In the genomic region with DNA sequence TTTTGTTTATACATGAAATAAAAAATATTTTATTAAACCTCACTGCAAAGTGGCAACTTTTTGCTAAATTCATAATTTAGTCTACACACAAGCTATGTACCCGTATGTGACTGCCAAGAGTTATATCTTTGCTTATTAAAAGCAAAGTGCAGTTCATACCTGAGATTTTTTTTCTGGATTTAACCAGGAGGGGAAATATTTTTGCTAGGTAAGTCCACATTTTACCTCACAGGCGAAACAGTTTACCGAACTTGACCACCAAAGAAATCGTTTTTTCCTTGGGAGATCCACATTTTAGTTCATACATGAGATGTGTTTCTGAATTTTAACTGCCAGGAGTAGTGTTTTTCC, we compare ENCODE assay signal across 8 cellular contexts. TPM values are rescaled to one million over a fixed set of nuclear protein-coding genes. Genes with fewer than 3 reads are reported as not detected.
DNase-seq lines count a peak whose midpoint lies in the region; ATAC-seq and TF ChIP-seq lines count a peak whose summit lies in the region.

No MANE protein-coding gene starts in this region.

- 0 out of 2 replicates have a peak, but pooled peaks cover 2% of the 10 kb centered on the region for H3K4me1 ChIP-seq in H9 (ENCODE audit: insufficient read depth, low read length)
- H3K4me1 ChIP-seq in skeletal muscle satellite cell (ENCODE audit: control insufficient read depth, insufficient read depth, low read length), result peaks cover 43% of the 10 kb centered on the region

- peaks cover 24% of the 10 kb centered on the region; the same call in 1 of the 2 replicates for H3K79me2 ChIP-seq in H9 (ENCODE audit: insufficient read depth, low read length)

- H3K27me3 ChIP-seq in H9 (ENCODE audit: insufficient read depth, low read length) (no peaks in the 10 kb centered on the region), skeletal muscle satellite cell (ENCODE audit: control insufficient read depth, insufficient read depth, low read length) (no peaks in the 10 kb centered on the region)

- peaks cover 8% of the 10 kb centered on the region for H3K27me3 Mint-ChIP-seq in H9 (ENCODE audit: low read depth)
- no peaks in the 10 kb centered on the region for H3K27me3 Mint-ChIP-seq in T-helper 17 cell
- peaks cover 10% of the 10 kb centered on the region for H3K27me3 Mint-ChIP-seq in glutamatergic neuron (ENCODE audit: unreplicated experiment)

- H3K4me1 Mint-ChIP-seq in H9, result peaks cover 11 to 24% of the 10 kb centered on the region in 2 experiments
- peaks cover 22% of the 10 kb centered on the region for H3K4me1 Mint-ChIP-seq in T-helper 17 cell
- H3K4me1 Mint-ChIP-seq in glutamatergic neuron (ENCODE audit: low read depth, unreplicated experiment), result peaks cover 7% of the 10 kb centered on the region

- TF ChIP-seq CTCF in H9 (conservative IDR thresholded peaks at IDR 0.05), result no peak
- TF ChIP-seq CTCF in glutamatergic neuron (IDR thresholded peaks at IDR 0.05; ENCODE audit: partially characterized antibody, unreplicated experiment), result no peak

- no peak for ATAC-seq in T-helper 17 cell
- ATAC-seq in GM19452 (IDR thresholded peaks at IDR 0.05; ENCODE audit: unreplicated experiment), result no peak
- ATAC-seq in GM18907 (IDR thresholded peaks at IDR 0.05; ENCODE audit: unreplicated experiment), result no peak

- no peak overlapping the region for H2AK5ac ChIP-seq in H9 (ENCODE audit: insufficient read length, low read length)

- no peak overlapping the region for H2BK120ac ChIP-seq in H9 (ENCODE audit: low read depth, low read length, poor library complexity, severe bottlenecking)

- H3K9me3 Mint-ChIP-seq in H9 (no peaks in the 10 kb centered on the region; a peak in 2 of 5 replicates), glutamatergic neuron (ENCODE audit: unreplicated experiment) (peaks cover 16% of the 10 kb centered on the region)

- no peak overlapping the region for H2BK12ac ChIP-seq in H9 (ENCODE audit: insufficient read length, low read depth, low read length)

- H3K4me2 ChIP-seq in H9 (ENCODE audit: insufficient read depth, insufficient read length, low read length) (no peak overlapping the region), skeletal muscle satellite cell (ENCODE audit: low read length) (peak overlapping the region; percentile 88)

- H3K27ac Mint-ChIP-seq in H9 (no peak overlapping the region; a peak in 1 of 7 replicates), T-helper 17 cell (peak overlapping the region; percentile 94), glutamatergic neuron (ENCODE audit: unreplicated experiment) (peak overlapping the region; percentile 52)

- whole genome bisulfite sequencing in H9 (ENCODE audit: extremely low coverage, insufficient read length, low lambda C conversion rate), result no CpG with 5 or more reads among the region's 4 CpGs

- no peak overlapping the region for H3K27ac ChIP-seq in H9 (ENCODE audit: insufficient read length, low read depth, low read length)

- H4K5ac ChIP-seq in H9 (ENCODE audit: insufficient read length, low read depth, low read length), result no peak overlapping the region

- no peak overlapping the region for H3K14ac ChIP-seq in H9 (ENCODE audit: insufficient read depth, low read length)

- H3K36me3 Mint-ChIP-seq in H9 (ENCODE audit: insufficient read depth in 1 of 3, low read depth in 3 of 3) (peaks cover 10 to 28% (median 17%) of the 10 kb centered on the region in 3 experiments; a peak in 6 of 7 replicates), T-helper 17 cell (ENCODE audit: low read depth) (peaks cover 5% of the 10 kb centered on the region), glutamatergic neuron (ENCODE audit: unreplicated experiment) (no peaks in the 10 kb centered on the region)

- H3K9me3 ChIP-seq in H9 (ENCODE audit: control insufficient read depth, low read depth, low read length) (no peaks in the 10 kb centered on the region), T-helper 17 cell (ENCODE audit: control insufficient read depth, low read length, poor library complexity, severe bottlenecking) (no peaks in the 10 kb centered on the region), skeletal muscle satellite cell (replicated peaks; ENCODE audit: low read length) (no peaks in the 10 kb centered on the region)

- no peak overlapping the region for H2BK5ac ChIP-seq in H9 (ENCODE audit: insufficient read length, low read length)

- no peak overlapping the region for H2BK20ac ChIP-seq in H9 (ENCODE audit: low read depth, low read length, poor library complexity, severe bottlenecking)

- H4K8ac ChIP-seq in H9 (replicated peaks; ENCODE audit: insufficient read length, low read depth, low read length), result no peak overlapping the region

- H3K9ac ChIP-seq in H9 (ENCODE audit: extremely low read depth, insufficient read length, low read length) (no peak overlapping the region), skeletal muscle satellite cell (ENCODE audit: low read depth, low read length) (peak overlapping the region; percentile 81)

- no peak overlapping the region for H2BK15ac ChIP-seq in H9 (ENCODE audit: low read depth, low read length)

- DNase-seq in H9 (no peak), T-helper 17 cell (no peak), glutamatergic neuron (no peak), C1 segment of cervical spinal cord (lab: John Stamatoyannopoulos, UW) (no peak), SIG-M5 (lab: John Stamatoyannopoulos, UW) (no peak)

- H3K4me3 Mint-ChIP-seq in H9 (peak overlapping the region; percentile 91 to 97), T-helper 17 cell (peak overlapping the region; percentile 92), glutamatergic neuron (ENCODE audit: unreplicated experiment) (peak overlapping the region; percentile 82)

- H4K91ac ChIP-seq in H9 (ENCODE audit: insufficient read length, low read depth, low read length), result no peak overlapping the region

- peaks cover 28% of the 10 kb centered on the region for H3K36me3 ChIP-seq in skeletal muscle satellite cell (ENCODE audit: insufficient read depth, low read length)

- H3K23me2 ChIP-seq in H9 (ENCODE audit: insufficient read length, low read depth, low read length, poor library complexity, severe bottlenecking), result peaks cover 4% of the 10 kb centered on the region

- H2AFZ ChIP-seq in H9 (ENCODE audit: low read length), result no peak overlapping the region

- peaks cover 2% of the 10 kb centered on the region for H4K20me1 ChIP-seq in H9 (ENCODE audit: control insufficient read depth, insufficient read depth, insufficient read length)

- H3K4me3 ChIP-seq in skeletal muscle satellite cell (ENCODE audit: low read length), result peak overlapping the region; percentile 100

- H3K4ac ChIP-seq in H9 (ENCODE audit: low read depth, low read length), result no peak overlapping the region

- no peaks in the 10 kb centered on the region for H3K79me1 ChIP-seq in H9 (ENCODE audit: insufficient read depth, low read depth, low read length, poor library complexity, severe bottlenecking)

- no peak overlapping the region for H3K23ac ChIP-seq in H9 (ENCODE audit: insufficient read length, low read depth, low read length)

- H3K56ac ChIP-seq in H9 (ENCODE audit: insufficient read length, low read depth, low read length), result no peak overlapping the region

- no peak overlapping the region for H3K18ac ChIP-seq in H9 (ENCODE audit: insufficient read length, low read depth, low read length)

- H3T11ph ChIP-seq in H9 (ENCODE audit: low read length), result no peak overlapping the region

RNA-seq across cellular contexts. Expression of a gene that starts 12.2 kb away (rescaled TPM):
- 0.90 and 1.1 TPM in 2 replicates for total RNA-seq in H9 (2021)
- 1 to 10 TPM in 1 of 2 donors, under 1 TPM in 1; 0.55 to 1.0 TPM for total RNA-seq in T-helper 17 cell
- total RNA-seq in glutamatergic neuron (ENCODE audit: unreplicated experiment), result not detected
- total RNA-seq in skeletal muscle satellite cell (2012; rRNA removed), result 2.3 and 9.4 TPM in 2 replicates

RNA-seq across cellular contexts. Expression of a gene that starts 13.5 kb away (rescaled TPM):
- total RNA-seq in H9 (2021) (not detected in 2 replicates), T-helper 17 cell (not detected), glutamatergic neuron (ENCODE audit: unreplicated experiment) (not detected)
- not detected in 2 replicates for total RNA-seq in skeletal muscle satellite cell (2012; rRNA removed)

RNA-seq across cellular contexts. Expression of a gene that starts 19.3 kb away (rescaled TPM):
- 70.2 and 70.7 TPM in 2 replicates for total RNA-seq in H9 (2021)
- 1 to 10 TPM in 1 of 2 donors, under 1 TPM in 1; 0.50 to 2.7 TPM for total RNA-seq in T-helper 17 cell
- total RNA-seq in glutamatergic neuron (ENCODE audit: unreplicated experiment), result 11.0 TPM
- total RNA-seq in skeletal muscle satellite cell (2012; rRNA removed), result 0.76 and 1.1 TPM in 2 replicates

RNA-seq across cellular contexts. Expression of a gene that starts 31.8 kb away (rescaled TPM):
- total RNA-seq in H9 (2021) (166 and 167 TPM in 2 replicates), T-helper 17 cell (100 to 1,000 TPM; 119 to 135 TPM), glutamatergic neuron (ENCODE audit: unreplicated experiment) (101 TPM)
- 25.3 and 25.8 TPM in 2 replicates for total RNA-seq in skeletal muscle satellite cell (2012; rRNA removed)

RNA-seq across cellular contexts. Expression of a gene that starts 32.3 kb away (rescaled TPM):
- total RNA-seq in H9 (2021) (139 and 148 TPM in 2 replicates), T-helper 17 cell (10 to 100 TPM; 38.6 to 40.2 TPM), glutamatergic neuron (ENCODE audit: unreplicated experiment) (164 TPM)
- total RNA-seq in skeletal muscle satellite cell (2012; rRNA removed), result 32.4 and 40.4 TPM in 2 replicates

Comparison
In these comparisons a context has a peak if more than half of its experiments do, and no peak if none do; other contexts are left out.
1. H3K27ac Mint-ChIP-seq: peak in T-helper 17 cell (single experiment) and glutamatergic neuron (single experiment); none in H9 (0 of 3).
2. Peak in every context shown above with its lines, with median percentiles within 50 percentile points of each other: H3K4me3 Mint-ChIP-seq.